Comparison of ENCODE assay signal across 1 cellular context in genomic region chr6:37365791-37366190, GRCh38.
TF ChIP-seq lines count a peak whose summit lies in the region.

No MANE protein-coding gene starts in this region.

TF ChIP-seq in GM23338, 12 proteins besides CTCF, POLR2A, EP300 and RAD21 (continued from another document):
- no peak for TF ChIP-seq ZNF462 (CRISPR knock-in tag; IDR thresholded peaks at IDR 0.05)
- no peak for TF ChIP-seq POLR2AphosphoS5 (IDR thresholded peaks at IDR 0.05; ENCODE audit: low read depth)
- TF ChIP-seq EZH2 (IDR thresholded peaks at IDR 0.05; ENCODE audit: low read depth, unreplicated experiment): no peak
- no peak for TF ChIP-seq JUNB (IDR thresholded peaks at IDR 0.05; ENCODE audit: unreplicated experiment)
- TF ChIP-seq ZNF331 (CRISPR knock-in tag; IDR thresholded peaks at IDR 0.05; ENCODE audit: low read depth): no peak
